In the genomic region with DNA sequence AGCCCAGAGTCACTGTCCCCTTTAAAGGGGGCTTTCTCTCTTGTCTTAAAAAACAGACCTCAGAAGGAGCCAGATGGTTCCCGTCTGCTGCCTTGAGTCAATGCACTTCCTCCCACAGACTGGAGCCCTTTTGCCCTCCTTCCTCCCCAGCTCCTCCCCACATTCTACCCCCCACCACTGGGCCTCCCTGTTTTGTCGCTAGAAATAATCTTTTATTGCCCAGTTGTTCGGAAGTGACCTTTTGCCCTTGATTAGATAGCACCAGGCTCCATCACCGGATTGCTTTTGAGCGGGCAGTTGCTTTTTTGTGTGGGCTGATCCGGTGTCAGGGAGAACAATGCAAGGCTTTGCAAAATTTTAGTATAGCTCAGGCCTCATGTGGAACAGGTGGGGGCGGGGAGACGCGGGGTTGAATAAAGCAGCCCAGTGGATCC, we compare ENCODE assay signal across 1 cellular context.
TF ChIP-seq lines count a peak whose summit lies in the region.

No MANE protein-coding gene starts in this region.

TF ChIP-seq in K562, 482 proteins besides CTCF, POLR2A, EP300 and RAD21 (continued from another document and continues in another):
- TF ChIP-seq, protein P1, sequence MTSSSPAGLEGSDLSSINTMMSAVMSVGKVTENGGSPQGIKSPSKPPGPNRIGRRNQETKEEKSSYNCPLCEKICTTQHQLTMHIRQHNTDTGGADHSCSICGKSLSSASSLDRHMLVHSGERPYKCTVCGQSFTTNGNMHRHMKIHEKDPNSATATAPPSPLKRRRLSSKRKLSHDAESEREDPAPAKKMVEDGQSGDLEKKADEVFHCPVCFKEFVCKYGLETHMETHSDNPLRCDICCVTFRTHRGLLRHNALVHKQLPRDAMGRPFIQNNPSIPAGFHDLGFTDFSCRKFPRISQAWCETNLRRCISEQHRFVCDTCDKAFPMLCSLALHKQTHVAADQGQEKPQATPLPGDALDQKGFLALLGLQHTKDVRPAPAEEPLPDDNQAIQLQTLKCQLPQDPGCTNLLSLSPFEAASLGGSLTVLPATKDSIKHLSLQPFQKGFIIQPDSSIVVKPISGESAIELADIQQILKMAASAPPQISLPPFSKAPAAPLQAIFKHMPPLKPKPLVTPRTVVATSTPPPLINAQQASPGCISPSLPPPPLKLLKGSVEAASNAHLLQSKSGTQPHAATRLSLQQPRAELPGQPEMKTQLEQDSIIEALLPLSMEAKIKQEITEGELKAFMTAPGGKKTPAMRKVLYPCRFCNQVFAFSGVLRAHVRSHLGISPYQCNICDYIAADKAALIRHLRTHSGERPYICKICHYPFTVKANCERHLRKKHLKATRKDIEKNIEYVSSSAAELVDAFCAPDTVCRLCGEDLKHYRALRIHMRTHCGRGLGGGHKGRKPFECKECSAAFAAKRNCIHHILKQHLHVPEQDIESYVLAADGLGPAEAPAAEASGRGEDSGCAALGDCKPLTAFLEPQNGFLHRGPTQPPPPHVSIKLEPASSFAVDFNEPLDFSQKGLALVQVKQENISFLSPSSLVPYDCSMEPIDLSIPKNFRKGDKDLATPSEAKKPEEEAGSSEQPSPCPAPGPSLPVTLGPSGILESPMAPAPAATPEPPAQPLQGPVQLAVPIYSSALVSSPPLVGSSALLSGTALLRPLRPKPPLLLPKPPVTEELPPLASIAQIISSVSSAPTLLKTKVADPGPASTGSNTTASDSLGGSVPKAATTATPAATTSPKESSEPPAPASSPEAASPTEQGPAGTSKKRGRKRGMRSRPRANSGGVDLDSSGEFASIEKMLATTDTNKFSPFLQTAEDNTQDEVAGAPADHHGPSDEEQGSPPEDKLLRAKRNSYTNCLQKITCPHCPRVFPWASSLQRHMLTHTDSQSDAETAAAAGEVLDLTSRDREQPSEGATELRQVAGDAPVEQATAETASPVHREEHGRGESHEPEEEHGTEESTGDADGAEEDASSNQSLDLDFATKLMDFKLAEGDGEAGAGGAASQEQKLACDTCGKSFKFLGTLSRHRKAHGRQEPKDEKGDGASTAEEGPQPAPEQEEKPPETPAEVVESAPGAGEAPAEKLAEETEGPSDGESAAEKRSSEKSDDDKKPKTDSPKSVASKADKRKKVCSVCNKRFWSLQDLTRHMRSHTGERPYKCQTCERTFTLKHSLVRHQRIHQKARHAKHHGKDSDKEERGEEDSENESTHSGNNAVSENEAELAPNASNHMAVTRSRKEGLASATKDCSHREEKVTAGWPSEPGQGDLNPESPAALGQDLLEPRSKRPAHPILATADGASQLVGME (CRISPR knock-in tag; IDR thresholded peaks at IDR 0.05), result no peak
- no peak for TF ChIP-seq ILK (tag; IDR thresholded peaks at IDR 0.05; ENCODE audit: borderline replicate concordance, low read depth)
- no peak for TF ChIP-seq SRSF3 (IDR thresholded peaks at IDR 0.05; ENCODE audit: insufficient read depth, low read length)
- TF ChIP-seq MBD2 (IDR thresholded peaks at IDR 0.05; ENCODE audit: borderline replicate concordance, low read depth), result 0 out of 2 replicates have a peak, but pooled peaks have one; percentile 29
- 0 out of 2 replicates have a peak, but pooled peaks have one; percentile 61 for TF ChIP-seq RNF2 (IDR thresholded peaks at IDR 0.05)
- TF ChIP-seq U2AF1 (optimal IDR thresholded peaks at IDR 0.05; ENCODE audit: low read depth, low read length), result no peak
- TF ChIP-seq, protein P2, sequence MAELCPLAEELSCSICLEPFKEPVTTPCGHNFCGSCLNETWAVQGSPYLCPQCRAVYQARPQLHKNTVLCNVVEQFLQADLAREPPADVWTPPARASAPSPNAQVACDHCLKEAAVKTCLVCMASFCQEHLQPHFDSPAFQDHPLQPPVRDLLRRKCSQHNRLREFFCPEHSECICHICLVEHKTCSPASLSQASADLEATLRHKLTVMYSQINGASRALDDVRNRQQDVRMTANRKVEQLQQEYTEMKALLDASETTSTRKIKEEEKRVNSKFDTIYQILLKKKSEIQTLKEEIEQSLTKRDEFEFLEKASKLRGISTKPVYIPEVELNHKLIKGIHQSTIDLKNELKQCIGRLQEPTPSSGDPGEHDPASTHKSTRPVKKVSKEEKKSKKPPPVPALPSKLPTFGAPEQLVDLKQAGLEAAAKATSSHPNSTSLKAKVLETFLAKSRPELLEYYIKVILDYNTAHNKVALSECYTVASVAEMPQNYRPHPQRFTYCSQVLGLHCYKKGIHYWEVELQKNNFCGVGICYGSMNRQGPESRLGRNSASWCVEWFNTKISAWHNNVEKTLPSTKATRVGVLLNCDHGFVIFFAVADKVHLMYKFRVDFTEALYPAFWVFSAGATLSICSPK (IDR thresholded peaks at IDR 0.05; ENCODE audit: borderline replicate concordance), result no peak
- TF ChIP-seq, protein P3, sequence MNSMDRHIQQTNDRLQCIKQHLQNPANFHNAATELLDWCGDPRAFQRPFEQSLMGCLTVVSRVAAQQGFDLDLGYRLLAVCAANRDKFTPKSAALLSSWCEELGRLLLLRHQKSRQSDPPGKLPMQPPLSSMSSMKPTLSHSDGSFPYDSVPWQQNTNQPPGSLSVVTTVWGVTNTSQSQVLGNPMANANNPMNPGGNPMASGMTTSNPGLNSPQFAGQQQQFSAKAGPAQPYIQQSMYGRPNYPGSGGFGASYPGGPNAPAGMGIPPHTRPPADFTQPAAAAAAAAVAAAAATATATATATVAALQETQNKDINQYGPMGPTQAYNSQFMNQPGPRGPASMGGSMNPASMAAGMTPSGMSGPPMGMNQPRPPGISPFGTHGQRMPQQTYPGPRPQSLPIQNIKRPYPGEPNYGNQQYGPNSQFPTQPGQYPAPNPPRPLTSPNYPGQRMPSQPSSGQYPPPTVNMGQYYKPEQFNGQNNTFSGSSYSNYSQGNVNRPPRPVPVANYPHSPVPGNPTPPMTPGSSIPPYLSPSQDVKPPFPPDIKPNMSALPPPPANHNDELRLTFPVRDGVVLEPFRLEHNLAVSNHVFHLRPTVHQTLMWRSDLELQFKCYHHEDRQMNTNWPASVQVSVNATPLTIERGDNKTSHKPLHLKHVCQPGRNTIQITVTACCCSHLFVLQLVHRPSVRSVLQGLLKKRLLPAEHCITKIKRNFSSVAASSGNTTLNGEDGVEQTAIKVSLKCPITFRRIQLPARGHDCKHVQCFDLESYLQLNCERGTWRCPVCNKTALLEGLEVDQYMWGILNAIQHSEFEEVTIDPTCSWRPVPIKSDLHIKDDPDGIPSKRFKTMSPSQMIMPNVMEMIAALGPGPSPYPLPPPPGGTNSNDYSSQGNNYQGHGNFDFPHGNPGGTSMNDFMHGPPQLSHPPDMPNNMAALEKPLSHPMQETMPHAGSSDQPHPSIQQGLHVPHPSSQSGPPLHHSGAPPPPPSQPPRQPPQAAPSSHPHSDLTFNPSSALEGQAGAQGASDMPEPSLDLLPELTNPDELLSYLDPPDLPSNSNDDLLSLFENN (IDR thresholded peaks at IDR 0.05; ENCODE audit: low read depth in 2 of 2, low read length in 2 of 2), result peak in 1 of 2 experiments; percentile 40; a peak in 1 of 4 replicates
- TF ChIP-seq, protein P4, sequence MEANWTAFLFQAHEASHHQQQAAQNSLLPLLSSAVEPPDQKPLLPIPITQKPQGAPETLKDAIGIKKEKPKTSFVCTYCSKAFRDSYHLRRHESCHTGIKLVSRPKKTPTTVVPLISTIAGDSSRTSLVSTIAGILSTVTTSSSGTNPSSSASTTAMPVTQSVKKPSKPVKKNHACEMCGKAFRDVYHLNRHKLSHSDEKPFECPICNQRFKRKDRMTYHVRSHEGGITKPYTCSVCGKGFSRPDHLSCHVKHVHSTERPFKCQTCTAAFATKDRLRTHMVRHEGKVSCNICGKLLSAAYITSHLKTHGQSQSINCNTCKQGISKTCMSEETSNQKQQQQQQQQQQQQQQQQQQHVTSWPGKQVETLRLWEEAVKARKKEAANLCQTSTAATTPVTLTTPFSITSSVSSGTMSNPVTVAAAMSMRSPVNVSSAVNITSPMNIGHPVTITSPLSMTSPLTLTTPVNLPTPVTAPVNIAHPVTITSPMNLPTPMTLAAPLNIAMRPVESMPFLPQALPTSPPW (CRISPR knock-in tag; IDR thresholded peaks at IDR 0.05), result peak; percentile 45; the same call in 1 of the 2 replicates
- peak; percentile 57 to 88; a peak in 3 of 4 replicates for TF ChIP-seq RCOR1 (IDR thresholded peaks at IDR 0.05; ENCODE audit: borderline replicate concordance in 1 of 2, low read depth in 2 of 2, low read length in 2 of 2)
- TF ChIP-seq, protein P5, sequence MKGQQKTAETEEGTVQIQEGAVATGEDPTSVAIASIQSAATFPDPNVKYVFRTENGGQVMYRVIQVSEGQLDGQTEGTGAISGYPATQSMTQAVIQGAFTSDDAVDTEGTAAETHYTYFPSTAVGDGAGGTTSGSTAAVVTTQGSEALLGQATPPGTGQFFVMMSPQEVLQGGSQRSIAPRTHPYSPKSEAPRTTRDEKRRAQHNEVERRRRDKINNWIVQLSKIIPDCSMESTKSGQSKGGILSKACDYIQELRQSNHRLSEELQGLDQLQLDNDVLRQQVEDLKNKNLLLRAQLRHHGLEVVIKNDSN (CRISPR knock-in tag; IDR thresholded peaks at IDR 0.05), result no peak
- TF ChIP-seq, protein P6, sequence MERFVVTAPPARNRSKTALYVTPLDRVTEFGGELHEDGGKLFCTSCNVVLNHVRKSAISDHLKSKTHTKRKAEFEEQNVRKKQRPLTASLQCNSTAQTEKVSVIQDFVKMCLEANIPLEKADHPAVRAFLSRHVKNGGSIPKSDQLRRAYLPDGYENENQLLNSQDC (CRISPR knock-in tag; IDR thresholded peaks at IDR 0.05), result no peak
- no peak for TF ChIP-seq SMARCC2 (IDR thresholded peaks at IDR 0.05; ENCODE audit: low read depth)
- TF ChIP-seq PRMT5 (CRISPR knock-in tag; IDR thresholded peaks at IDR 0.05), result no peak
- peak; percentile 92 for TF ChIP-seq KDM1A (IDR thresholded peaks at IDR 0.05)
- TF ChIP-seq SMARCA4 (IDR thresholded peaks at IDR 0.05), result peak; percentile 56; the same call in 1 of the 2 replicates
- peak in 1 of 3 experiments; percentile 22 for TF ChIP-seq YY1 (IDR thresholded peaks at IDR 0.05; ENCODE audit: borderline replicate concordance in 1 of 3, control insufficient read depth in 1 of 3, extremely low read depth in 1 of 3, insufficient read depth in 3 of 3, insufficient read length in 1 of 3, insufficient replicate concordance in 2 of 3, low read depth in 1 of 3, low read length in 2 of 3)
- TF ChIP-seq, protein P7, sequence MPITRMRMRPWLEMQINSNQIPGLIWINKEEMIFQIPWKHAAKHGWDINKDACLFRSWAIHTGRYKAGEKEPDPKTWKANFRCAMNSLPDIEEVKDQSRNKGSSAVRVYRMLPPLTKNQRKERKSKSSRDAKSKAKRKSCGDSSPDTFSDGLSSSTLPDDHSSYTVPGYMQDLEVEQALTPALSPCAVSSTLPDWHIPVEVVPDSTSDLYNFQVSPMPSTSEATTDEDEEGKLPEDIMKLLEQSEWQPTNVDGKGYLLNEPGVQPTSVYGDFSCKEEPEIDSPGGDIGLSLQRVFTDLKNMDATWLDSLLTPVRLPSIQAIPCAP (CRISPR knock-in tag; IDR thresholded peaks at IDR 0.05; ENCODE audit: borderline replicate concordance), result no peak
- TF ChIP-seq CHD2 (IDR thresholded peaks at IDR 0.05; ENCODE audit: low read depth, low read length), result no peak
- TF ChIP-seq TFAM (CRISPR knock-in tag; conservative IDR thresholded peaks at IDR 0.05), result no peak
- TF ChIP-seq BHLHE40 (IDR thresholded peaks at IDR 0.05; ENCODE audit: low read length), result no peak
- TF ChIP-seq HDGF (IDR thresholded peaks at IDR 0.05), result no peak
- no peak for TF ChIP-seq EZH2 (IDR thresholded peaks at IDR 0.05; ENCODE audit: borderline replicate concordance, low read depth, low read length)
- TF ChIP-seq ZNF77 (CRISPR knock-in tag; IDR thresholded peaks at IDR 0.05), result no peak
- no peak for TF ChIP-seq E2F3 (CRISPR knock-in tag; IDR thresholded peaks at IDR 0.05)
- TF ChIP-seq SREBF1 (IDR thresholded peaks at IDR 0.05; ENCODE audit: borderline replicate concordance, low read depth, low read length), result no peak
- TF ChIP-seq, protein P8, sequence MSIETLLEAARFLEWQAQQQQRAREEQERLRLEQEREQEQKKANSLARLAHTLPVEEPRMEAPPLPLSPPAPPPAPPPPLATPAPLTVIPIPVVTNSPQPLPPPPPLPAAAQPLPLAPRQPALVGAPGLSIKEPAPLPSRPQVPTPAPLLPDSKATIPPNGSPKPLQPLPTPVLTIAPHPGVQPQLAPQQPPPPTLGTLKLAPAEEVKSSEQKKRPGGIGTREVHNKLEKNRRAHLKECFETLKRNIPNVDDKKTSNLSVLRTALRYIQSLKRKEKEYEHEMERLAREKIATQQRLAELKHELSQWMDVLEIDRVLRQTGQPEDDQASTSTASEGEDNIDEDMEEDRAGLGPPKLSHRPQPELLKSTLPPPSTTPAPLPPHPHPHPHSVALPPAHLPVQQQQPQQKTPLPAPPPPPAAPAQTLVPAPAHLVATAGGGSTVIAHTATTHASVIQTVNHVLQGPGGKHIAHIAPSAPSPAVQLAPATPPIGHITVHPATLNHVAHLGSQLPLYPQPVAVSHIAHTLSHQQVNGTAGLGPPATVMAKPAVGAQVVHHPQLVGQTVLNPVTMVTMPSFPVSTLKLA (conservative IDR thresholded peaks at IDR 0.05), result no peak
- no peak for TF ChIP-seq ZNF668 (CRISPR knock-in tag; IDR thresholded peaks at IDR 0.05)
- no peak for TF ChIP-seq ZNF76 (CRISPR knock-in tag; IDR thresholded peaks at IDR 0.05; ENCODE audit: borderline replicate concordance)
- no peak for TF ChIP-seq SIX5 (IDR thresholded peaks at IDR 0.05; ENCODE audit: borderline replicate concordance in 1 of 2, insufficient read depth in 1 of 2, low read depth in 1 of 2, low read length in 2 of 2)
- TF ChIP-seq, protein P9, sequence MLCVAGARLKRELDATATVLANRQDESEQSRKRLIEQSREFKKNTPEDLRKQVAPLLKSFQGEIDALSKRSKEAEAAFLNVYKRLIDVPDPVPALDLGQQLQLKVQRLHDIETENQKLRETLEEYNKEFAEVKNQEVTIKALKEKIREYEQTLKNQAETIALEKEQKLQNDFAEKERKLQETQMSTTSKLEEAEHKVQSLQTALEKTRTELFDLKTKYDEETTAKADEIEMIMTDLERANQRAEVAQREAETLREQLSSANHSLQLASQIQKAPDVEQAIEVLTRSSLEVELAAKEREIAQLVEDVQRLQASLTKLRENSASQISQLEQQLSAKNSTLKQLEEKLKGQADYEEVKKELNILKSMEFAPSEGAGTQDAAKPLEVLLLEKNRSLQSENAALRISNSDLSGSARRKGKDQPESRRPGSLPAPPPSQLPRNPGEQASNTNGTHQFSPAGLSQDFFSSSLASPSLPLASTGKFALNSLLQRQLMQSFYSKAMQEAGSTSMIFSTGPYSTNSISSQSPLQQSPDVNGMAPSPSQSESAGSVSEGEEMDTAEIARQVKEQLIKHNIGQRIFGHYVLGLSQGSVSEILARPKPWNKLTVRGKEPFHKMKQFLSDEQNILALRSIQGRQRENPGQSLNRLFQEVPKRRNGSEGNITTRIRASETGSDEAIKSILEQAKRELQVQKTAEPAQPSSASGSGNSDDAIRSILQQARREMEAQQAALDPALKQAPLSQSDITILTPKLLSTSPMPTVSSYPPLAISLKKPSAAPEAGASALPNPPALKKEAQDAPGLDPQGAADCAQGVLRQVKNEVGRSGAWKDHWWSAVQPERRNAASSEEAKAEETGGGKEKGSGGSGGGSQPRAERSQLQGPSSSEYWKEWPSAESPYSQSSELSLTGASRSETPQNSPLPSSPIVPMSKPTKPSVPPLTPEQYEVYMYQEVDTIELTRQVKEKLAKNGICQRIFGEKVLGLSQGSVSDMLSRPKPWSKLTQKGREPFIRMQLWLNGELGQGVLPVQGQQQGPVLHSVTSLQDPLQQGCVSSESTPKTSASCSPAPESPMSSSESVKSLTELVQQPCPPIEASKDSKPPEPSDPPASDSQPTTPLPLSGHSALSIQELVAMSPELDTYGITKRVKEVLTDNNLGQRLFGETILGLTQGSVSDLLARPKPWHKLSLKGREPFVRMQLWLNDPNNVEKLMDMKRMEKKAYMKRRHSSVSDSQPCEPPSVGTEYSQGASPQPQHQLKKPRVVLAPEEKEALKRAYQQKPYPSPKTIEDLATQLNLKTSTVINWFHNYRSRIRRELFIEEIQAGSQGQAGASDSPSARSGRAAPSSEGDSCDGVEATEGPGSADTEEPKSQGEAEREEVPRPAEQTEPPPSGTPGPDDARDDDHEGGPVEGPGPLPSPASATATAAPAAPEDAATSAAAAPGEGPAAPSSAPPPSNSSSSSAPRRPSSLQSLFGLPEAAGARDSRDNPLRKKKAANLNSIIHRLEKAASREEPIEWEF (CRISPR knock-in tag; IDR thresholded peaks at IDR 0.05), result no peak
